Comparison of ENCODE assay signal across 1 cellular context in genomic region chr5:113513384-113514262, GRCh38.
TF ChIP-seq lines count a peak whose summit lies in the region.

Gene YTHDC2 (plus strand): TSS chr5:113513694. CDS start chr5:113513896, 202 bp downstream.

TF ChIP-seq in HEK293, 187 proteins besides CTCF, POLR2A, EP300 and RAD21 (continued from another document and continues in another):
- TF ChIP-seq, protein P1, sequence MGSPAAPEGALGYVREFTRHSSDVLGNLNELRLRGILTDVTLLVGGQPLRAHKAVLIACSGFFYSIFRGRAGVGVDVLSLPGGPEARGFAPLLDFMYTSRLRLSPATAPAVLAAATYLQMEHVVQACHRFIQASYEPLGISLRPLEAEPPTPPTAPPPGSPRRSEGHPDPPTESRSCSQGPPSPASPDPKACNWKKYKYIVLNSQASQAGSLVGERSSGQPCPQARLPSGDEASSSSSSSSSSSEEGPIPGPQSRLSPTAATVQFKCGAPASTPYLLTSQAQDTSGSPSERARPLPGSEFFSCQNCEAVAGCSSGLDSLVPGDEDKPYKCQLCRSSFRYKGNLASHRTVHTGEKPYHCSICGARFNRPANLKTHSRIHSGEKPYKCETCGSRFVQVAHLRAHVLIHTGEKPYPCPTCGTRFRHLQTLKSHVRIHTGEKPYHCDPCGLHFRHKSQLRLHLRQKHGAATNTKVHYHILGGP (tag by site-specific recombination; IDR thresholded peaks at IDR 0.05) = no peak
- TF ChIP-seq ZFP3 (tag by site-specific recombination; IDR thresholded peaks at IDR 0.05; ENCODE audit: low read depth) (no peak), ZNF157 (tag by site-specific recombination; IDR thresholded peaks at IDR 0.05) (no peak), ZNF785 (tag by site-specific recombination; IDR thresholded peaks at IDR 0.05) (peak; percentile 39; the same call in 1 of the 2 replicates), ZNF202 (tag by site-specific recombination; IDR thresholded peaks at IDR 0.05; ENCODE audit: borderline replicate concordance) (no peak), ZNF654 (tag by site-specific recombination; IDR thresholded peaks at IDR 0.05; ENCODE audit: low read depth) (peak; percentile 48), ZBTB44 (tag by site-specific recombination; IDR thresholded peaks at IDR 0.05) (no peak), ZNF610 (tag by site-specific recombination; IDR thresholded peaks at IDR 0.05; ENCODE audit: borderline replicate concordance) (peak; percentile 98), ZNF223 (tag by site-specific recombination; IDR thresholded peaks at IDR 0.05) (no peak), SP3 (tag by site-specific recombination; IDR thresholded peaks at IDR 0.05) (peak; percentile 46), ZNF473 (tag by site-specific recombination; IDR thresholded peaks at IDR 0.05) (no peak), HIC1 (tag by site-specific recombination; IDR thresholded peaks at IDR 0.05) (no peak), PRDM4 (tag by site-specific recombination; IDR thresholded peaks at IDR 0.05) (no peak), PATZ1 (tag by site-specific recombination; IDR thresholded peaks at IDR 0.05) (peak; percentile 50; the same call in 1 of the 2 replicates), ZNF670 (tag by site-specific recombination; IDR thresholded peaks at IDR 0.05; ENCODE audit: low read depth) (no peak), ZNF585B (tag by site-specific recombination; IDR thresholded peaks at IDR 0.05) (no peak), ZNF549 (tag by site-specific recombination; IDR thresholded peaks at IDR 0.05) (no peak), GLI2 (tag by site-specific recombination; IDR thresholded peaks at IDR 0.05; ENCODE audit: borderline replicate concordance, low read depth) (no peak), EGR2 (tag by site-specific recombination; IDR thresholded peaks at IDR 0.05; ENCODE audit: low read depth) (peak; percentile 45), YY2 (tag by site-specific recombination; IDR thresholded peaks at IDR 0.05) (0 out of 2 replicates have a peak, but pooled peaks have one; percentile 77), ZNF292 (tag by site-specific recombination; IDR thresholded peaks at IDR 0.05; ENCODE audit: borderline replicate concordance, low read depth) (no peak), ZNF10 (tag by site-specific recombination; IDR thresholded peaks at IDR 0.05) (no peak), ZNF184 (tag by site-specific recombination; IDR thresholded peaks at IDR 0.05) (peak; percentile 41; the same call in 1 of the 2 replicates), ZBTB48 (tag by site-specific recombination; IDR thresholded peaks at IDR 0.05) (no peak), KLF9 (tag by site-specific recombination; IDR thresholded peaks at IDR 0.05; ENCODE audit: low read depth) (peak; percentile 21; the same call in 1 of the 2 replicates), ZNF701 (tag by site-specific recombination; IDR thresholded peaks at IDR 0.05) (no peak), ZNF324 (tag by site-specific recombination; IDR thresholded peaks at IDR 0.05) (peak; percentile 82; the same call in 1 of the 2 replicates), KLF10 (tag by site-specific recombination; IDR thresholded peaks at IDR 0.05) (0 out of 2 replicates have a peak, but pooled peaks have one; percentile 44), ZNF514 (tag by site-specific recombination; IDR thresholded peaks at IDR 0.05) (no peak), ZIC2 (tag by site-specific recombination; IDR thresholded peaks at IDR 0.05) (peak; percentile 16; the same call in 1 of the 2 replicates), MZF1 (tag by site-specific recombination; IDR thresholded peaks at IDR 0.05; ENCODE audit: borderline replicate concordance) (peak; percentile 33; the same call in 1 of the 2 replicates), ZNF560 (tag by site-specific recombination; IDR thresholded peaks at IDR 0.05; ENCODE audit: borderline replicate concordance) (no peak; the same call in 1 of the 2 replicates), ZNF24 (tag by site-specific recombination; IDR thresholded peaks at IDR 0.05) (peak; percentile 100), ZNF501 (tag by site-specific recombination; IDR thresholded peaks at IDR 0.05) (peak; percentile 87; the same call in 1 of the 2 replicates), ZFHX2 (tag by site-specific recombination; conservative IDR thresholded peaks at IDR 0.05) (peak; percentile 85), ZBTB6 (tag by site-specific recombination; IDR thresholded peaks at IDR 0.05) (peak; percentile 11; the same call in 1 of the 2 replicates), ZNF571 (tag by site-specific recombination; IDR thresholded peaks at IDR 0.05) (no peak), ZNF768 (tag by site-specific recombination; IDR thresholded peaks at IDR 0.05) (no peak), HOXA7 (CRISPR knock-in tag; IDR thresholded peaks at IDR 0.05; ENCODE audit: borderline replicate concordance) (no peak), FEZF1 (tag by site-specific recombination; IDR thresholded peaks at IDR 0.05) (no peak), KLF16 (tag by site-specific recombination; IDR thresholded peaks at IDR 0.05) (no peak), SCRT2 (tag by site-specific recombination; IDR thresholded peaks at IDR 0.05) (0 out of 2 replicates have a peak, but pooled peaks have one; percentile 13), ZNF274 (IDR thresholded peaks at IDR 0.05; ENCODE audit: low read length) (no peak), ZNF274 (tag by site-specific recombination; IDR thresholded peaks at IDR 0.05; ENCODE audit: borderline replicate concordance) (no peak), ZNF138 (tag by site-specific recombination; IDR thresholded peaks at IDR 0.05; ENCODE audit: borderline replicate concordance) (no peak), ZNF580 (tag by site-specific recombination; IDR thresholded peaks at IDR 0.05) (no peak)
- TF ChIP-seq, protein P2, sequence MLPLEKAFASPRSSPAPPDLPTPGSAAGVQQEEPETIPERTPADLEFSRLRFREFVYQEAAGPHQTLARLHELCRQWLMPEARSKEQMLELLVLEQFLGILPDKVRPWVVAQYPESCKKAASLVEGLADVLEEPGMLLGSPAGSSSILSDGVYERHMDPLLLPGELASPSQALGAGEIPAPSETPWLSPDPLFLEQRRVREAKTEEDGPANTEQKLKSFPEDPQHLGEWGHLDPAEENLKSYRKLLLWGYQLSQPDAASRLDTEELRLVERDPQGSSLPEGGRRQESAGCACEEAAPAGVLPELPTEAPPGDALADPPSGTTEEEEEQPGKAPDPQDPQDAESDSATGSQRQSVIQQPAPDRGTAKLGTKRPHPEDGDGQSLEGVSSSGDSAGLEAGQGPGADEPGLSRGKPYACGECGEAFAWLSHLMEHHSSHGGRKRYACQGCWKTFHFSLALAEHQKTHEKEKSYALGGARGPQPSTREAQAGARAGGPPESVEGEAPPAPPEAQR (tag by site-specific recombination; IDR thresholded peaks at IDR 0.05) = 0 out of 2 replicates have a peak, but pooled peaks have one; percentile 75
- TF ChIP-seq, protein P3, sequence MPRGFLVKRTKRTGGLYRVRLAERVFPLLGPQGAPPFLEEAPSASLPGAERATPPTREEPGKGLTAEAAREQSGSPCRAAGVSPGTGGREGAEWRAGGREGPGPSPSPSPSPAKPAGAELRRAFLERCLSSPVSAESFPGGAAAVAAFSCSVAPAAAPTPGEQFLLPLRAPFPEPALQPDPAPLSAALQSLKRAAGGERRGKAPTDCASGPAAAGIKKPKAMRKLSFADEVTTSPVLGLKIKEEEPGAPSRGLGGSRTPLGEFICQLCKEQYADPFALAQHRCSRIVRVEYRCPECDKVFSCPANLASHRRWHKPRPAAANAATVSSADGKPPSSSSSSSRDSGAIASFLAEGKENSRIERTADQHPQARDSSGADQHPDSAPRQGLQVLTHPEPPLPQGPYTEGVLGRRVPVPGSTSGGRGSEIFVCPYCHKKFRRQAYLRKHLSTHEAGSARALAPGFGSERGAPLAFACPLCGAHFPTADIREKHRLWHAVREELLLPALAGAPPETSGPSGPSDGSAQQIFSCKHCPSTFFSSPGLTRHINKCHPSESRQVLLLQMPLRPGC (tag by site-specific recombination; IDR thresholded peaks at IDR 0.05) = peak; percentile 62; the same call in 1 of the 2 replicates
- TF ChIP-seq, protein P4, sequence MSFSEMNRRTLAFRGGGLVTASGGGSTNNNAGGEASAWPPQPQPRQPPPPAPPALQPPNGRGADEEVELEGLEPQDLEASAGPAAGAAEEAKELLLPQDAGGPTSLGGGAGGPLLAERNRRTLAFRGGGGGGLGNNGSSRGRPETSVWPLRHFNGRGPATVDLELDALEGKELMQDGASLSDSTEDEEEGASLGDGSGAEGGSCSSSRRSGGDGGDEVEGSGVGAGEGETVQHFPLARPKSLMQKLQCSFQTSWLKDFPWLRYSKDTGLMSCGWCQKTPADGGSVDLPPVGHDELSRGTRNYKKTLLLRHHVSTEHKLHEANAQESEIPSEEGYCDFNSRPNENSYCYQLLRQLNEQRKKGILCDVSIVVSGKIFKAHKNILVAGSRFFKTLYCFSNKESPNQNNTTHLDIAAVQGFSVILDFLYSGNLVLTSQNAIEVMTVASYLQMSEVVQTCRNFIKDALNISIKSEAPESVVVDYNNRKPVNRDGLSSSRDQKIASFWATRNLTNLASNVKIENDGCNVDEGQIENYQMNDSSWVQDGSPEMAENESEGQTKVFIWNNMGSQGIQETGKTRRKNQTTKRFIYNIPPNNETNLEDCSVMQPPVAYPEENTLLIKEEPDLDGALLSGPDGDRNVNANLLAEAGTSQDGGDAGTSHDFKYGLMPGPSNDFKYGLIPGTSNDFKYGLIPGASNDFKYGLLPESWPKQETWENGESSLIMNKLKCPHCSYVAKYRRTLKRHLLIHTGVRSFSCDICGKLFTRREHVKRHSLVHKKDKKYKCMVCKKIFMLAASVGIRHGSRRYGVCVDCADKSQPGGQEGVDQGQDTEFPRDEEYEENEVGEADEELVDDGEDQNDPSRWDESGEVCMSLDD (tag by site-specific recombination; IDR thresholded peaks at IDR 0.05) = peak; percentile 71; the same call in 1 of the 2 replicates
